Comparison of ENCODE assay signal across 1 cellular context in the genomic region with DNA sequence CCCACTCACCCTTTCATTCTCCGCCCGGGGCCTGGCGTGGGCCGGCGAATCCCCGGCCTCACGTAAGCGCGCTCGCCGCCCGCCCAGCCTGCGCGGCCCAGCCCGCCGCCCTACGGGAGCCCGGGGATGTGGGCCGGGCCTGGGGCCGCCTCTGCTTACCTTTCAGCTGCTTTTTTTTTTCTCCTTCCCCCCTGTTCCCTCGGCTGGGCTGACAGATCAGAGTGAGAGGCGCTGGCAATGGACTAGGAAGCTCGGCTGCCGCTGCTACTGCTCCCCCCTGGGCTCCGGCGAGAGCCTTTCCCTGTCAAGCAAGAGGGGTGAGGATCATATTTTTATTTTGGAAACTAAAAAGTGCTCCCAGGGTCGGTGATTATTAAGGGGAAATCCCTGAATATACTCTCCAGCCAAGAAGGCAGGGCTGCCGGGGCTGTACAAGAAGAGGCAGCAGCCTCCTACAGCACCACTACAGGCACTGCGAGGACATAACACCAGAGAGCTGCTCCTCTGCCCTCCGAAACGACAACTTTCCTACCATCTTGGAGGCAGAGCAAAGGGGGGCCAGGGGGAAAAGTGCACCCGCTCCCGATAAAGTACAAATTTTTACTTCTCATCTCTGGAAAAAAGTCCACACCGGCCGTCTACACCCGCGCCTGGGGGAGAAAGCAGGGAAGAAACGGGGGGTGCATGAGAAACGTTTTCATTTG.
TF ChIP-seq lines count a peak whose summit lies in the region.

Gene INO80D (minus strand): TSS at position 433 of the 704 bp plus-strand sequence. CDS start 23,158 bp downstream, outside the sequence.

TF ChIP-seq in K562, 482 proteins besides CTCF, POLR2A, EP300 and RAD21 (continued from another document):
- TF ChIP-seq POLR2G (IDR thresholded peaks at IDR 0.05; ENCODE audit: low read depth, low read length): peak; percentile 83
- peak; percentile 58; the same call in 1 of the 2 replicates for TF ChIP-seq TAF7 (tag; IDR thresholded peaks at IDR 0.05)
- no peak for TF ChIP-seq U2AF2 (optimal IDR thresholded peaks at IDR 0.05; ENCODE audit: low read depth, low read length)
- TF ChIP-seq CBX3 (IDR thresholded peaks at IDR 0.05; ENCODE audit: borderline replicate concordance in 1 of 2, low read length in 2 of 2): peak in 1 of 2 experiments; percentile 64; a peak in 1 of 3 replicates
- no peak for TF ChIP-seq KAT7 (CRISPR knock-in tag; IDR thresholded peaks at IDR 0.05; ENCODE audit: borderline replicate concordance)
- TF ChIP-seq CBFA2T3 (IDR thresholded peaks at IDR 0.05): no peak
- TF ChIP-seq TEAD1 (CRISPR knock-in tag; IDR thresholded peaks at IDR 0.05): peak in 1 of 2 experiments; percentile 71; a peak in 1 of 4 replicates
- no peak for TF ChIP-seq ILF3 (IDR thresholded peaks at IDR 0.05; ENCODE audit: borderline replicate concordance)
- no peak for TF ChIP-seq COPS2 (conservative IDR thresholded peaks at IDR 0.05)
- peak; percentile 84 for TF ChIP-seq KDM5B (IDR thresholded peaks at IDR 0.05; ENCODE audit: insufficient replicate concordance, low read depth, low read length)
- TF ChIP-seq GATAD2B (IDR thresholded peaks at IDR 0.05; ENCODE audit: borderline replicate concordance): peak; percentile 72; the same call in 1 of the 2 replicates
- peak in 2 of 3 experiments; percentile 87 to 92 for TF ChIP-seq YY1 (IDR thresholded peaks at IDR 0.05; ENCODE audit: borderline replicate concordance in 1 of 3, control insufficient read depth in 1 of 3, extremely low read depth in 1 of 3, insufficient read depth in 3 of 3, insufficient read length in 1 of 3, insufficient replicate concordance in 2 of 3, low read depth in 1 of 3, low read length in 2 of 3)
- TF ChIP-seq, protein P1, sequence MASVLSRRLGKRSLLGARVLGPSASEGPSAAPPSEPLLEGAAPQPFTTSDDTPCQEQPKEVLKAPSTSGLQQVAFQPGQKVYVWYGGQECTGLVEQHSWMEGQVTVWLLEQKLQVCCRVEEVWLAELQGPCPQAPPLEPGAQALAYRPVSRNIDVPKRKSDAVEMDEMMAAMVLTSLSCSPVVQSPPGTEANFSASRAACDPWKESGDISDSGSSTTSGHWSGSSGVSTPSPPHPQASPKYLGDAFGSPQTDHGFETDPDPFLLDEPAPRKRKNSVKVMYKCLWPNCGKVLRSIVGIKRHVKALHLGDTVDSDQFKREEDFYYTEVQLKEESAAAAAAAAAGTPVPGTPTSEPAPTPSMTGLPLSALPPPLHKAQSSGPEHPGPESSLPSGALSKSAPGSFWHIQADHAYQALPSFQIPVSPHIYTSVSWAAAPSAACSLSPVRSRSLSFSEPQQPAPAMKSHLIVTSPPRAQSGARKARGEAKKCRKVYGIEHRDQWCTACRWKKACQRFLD (CRISPR knock-in tag; IDR thresholded peaks at IDR 0.05): no peak
- TF ChIP-seq GTF2E2 (tag; IDR thresholded peaks at IDR 0.05): 0 out of 2 replicates have a peak, but pooled peaks have one; percentile 26
- no peak for TF ChIP-seq FOXO4 (CRISPR knock-in tag; IDR thresholded peaks at IDR 0.05)
- peak; percentile 57 for TF ChIP-seq RBBP5 (IDR thresholded peaks at IDR 0.05; ENCODE audit: borderline replicate concordance, insufficient read depth, low read length, poor library complexity, severe bottlenecking)
- TF ChIP-seq CHD1 (IDR thresholded peaks at IDR 0.05; ENCODE audit: low read length): peak; percentile 97
- peak; percentile 81 for TF ChIP-seq RBFOX2 (IDR thresholded peaks at IDR 0.05; ENCODE audit: low read depth, low read length)
- 0 out of 4 replicates have a peak, but pooled peaks of 1 of the 2 experiments have one; percentile 10 for TF ChIP-seq ZNF639 (CRISPR knock-in tag; conservative IDR thresholded peaks at IDR 0.05 in 1 of 2, IDR thresholded peaks at IDR 0.05 in 1 of 2)
- TF ChIP-seq, protein P2, sequence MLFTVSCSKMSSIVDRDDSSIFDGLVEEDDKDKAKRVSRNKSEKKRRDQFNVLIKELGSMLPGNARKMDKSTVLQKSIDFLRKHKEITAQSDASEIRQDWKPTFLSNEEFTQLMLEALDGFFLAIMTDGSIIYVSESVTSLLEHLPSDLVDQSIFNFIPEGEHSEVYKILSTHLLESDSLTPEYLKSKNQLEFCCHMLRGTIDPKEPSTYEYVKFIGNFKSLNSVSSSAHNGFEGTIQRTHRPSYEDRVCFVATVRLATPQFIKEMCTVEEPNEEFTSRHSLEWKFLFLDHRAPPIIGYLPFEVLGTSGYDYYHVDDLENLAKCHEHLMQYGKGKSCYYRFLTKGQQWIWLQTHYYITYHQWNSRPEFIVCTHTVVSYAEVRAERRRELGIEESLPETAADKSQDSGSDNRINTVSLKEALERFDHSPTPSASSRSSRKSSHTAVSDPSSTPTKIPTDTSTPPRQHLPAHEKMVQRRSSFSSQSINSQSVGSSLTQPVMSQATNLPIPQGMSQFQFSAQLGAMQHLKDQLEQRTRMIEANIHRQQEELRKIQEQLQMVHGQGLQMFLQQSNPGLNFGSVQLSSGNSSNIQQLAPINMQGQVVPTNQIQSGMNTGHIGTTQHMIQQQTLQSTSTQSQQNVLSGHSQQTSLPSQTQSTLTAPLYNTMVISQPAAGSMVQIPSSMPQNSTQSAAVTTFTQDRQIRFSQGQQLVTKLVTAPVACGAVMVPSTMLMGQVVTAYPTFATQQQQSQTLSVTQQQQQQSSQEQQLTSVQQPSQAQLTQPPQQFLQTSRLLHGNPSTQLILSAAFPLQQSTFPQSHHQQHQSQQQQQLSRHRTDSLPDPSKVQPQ (CRISPR knock-in tag; IDR thresholded peaks at IDR 0.05; ENCODE audit: borderline replicate concordance): no peak
- peak; percentile 24; the same call in 1 of the 2 replicates for TF ChIP-seq TFAP4 (CRISPR knock-in tag; IDR thresholded peaks at IDR 0.05; ENCODE audit: borderline replicate concordance)
